In the genomic region with DNA sequence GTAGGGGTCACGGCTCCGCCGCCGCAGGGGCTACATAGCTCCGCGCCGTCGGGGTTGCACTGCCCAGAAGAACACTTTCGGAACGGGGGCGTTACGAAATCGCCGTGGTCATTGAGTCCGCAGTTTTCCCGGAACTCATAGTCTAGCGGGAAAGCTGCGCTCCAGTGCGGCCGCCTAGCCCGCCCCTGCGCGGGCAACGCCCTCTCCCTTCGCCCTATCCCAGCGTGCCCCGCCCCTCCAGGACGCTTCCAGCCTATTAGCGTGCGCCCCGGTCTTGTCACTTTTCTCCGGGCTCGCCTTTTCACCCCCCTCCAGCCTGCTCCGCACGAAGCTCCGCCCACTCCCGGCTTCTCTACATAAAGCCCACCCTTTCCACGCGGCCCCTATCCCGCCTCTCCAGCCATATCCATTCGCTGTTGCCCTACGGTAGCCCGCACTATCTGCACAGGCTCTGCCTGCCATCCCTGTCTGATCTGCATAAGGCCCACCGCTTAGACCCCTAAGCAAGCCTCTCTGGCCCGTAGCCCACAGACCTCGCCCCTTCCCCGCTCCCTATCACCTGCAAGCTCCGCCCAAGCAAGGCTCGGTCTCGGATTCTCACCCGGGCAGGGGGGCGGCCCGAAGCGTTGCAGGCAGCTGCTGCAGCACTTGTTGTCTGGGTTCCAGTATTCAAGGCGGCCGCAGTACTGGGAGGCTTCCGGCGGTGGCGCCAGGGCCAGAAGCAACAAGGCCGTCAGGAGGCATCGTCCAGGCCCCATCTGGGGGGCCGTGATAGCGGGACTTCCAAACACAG, we compare ENCODE assay signal across 7 cellular contexts.
DNase-seq lines count a peak whose midpoint lies in the region; ATAC-seq lines count a peak whose summit lies in the region.

No MANE protein-coding gene starts in this region.

- ATAC-seq in GM18498 (IDR thresholded peaks at IDR 0.05; ENCODE audit: unreplicated experiment): peak; percentile 59
- ATAC-seq in HG02938 (IDR thresholded peaks at IDR 0.05; ENCODE audit: unreplicated experiment): peak; percentile 46

- peak; percentile 97 to 98 for DNase-seq in NCI-H187 (lab: John Stamatoyannopoulos, UW)
- peak; percentile 88 to 97 (median 94) for DNase-seq in T-helper 2 cell
- DNase-seq in anterior cingulate cortex (lab: John Stamatoyannopoulos, UW): peak; percentile 80 to 99 (median 97)
- peak; percentile 100 for DNase-seq in hepatic stellate cell (ENCODE audit: low spot score)
- peak; percentile 98 for DNase-seq in retina

Comparison
In these comparisons a context has a peak if more than half of its experiments do, and no peak if none do; other contexts are left out.
1. Peak in every context shown above with its lines: DNase-seq and ATAC-seq.